ENCODE assay signal across 11 cellular contexts in genomic region chr6:163983601-163984445, GRCh38.
A peak's percentile ranks its signal among the peaks of the same experiment; 100 is the strongest.
DNase-seq lines count a peak whose midpoint lies in the region; ATAC-seq and TF ChIP-seq lines count a peak whose summit lies in the region.
"Had no signal": no experiment of that assay in that cellular context is flagged by ENCODE, and none has a peak within 500 bp of the region (broad histone marks: within the 10 kb centered on the region; RNA-seq: fewer than 3 reads in every experiment).

No MANE protein-coding gene starts in this region.

- TF ChIP-seq CTCF in GM23338 (conservative IDR thresholded peaks at IDR 0.05; ENCODE audit: low read depth in 2 of 2) (no peak), astrocyte of the cerebellum (IDR thresholded peaks at IDR 0.05; ENCODE audit: low read depth, low read length, missing control alignments) (no peak)

- H3K27me3 ChIP-seq in GM23338 (ENCODE audit: insufficient read depth): no peaks in the 10 kb centered on the region
- H3K27me3 ChIP-seq: breast epithelium had no signal

- H3F3A ChIP-seq in GM23338 (replicated peaks; ENCODE audit: low read depth): no peaks in the 10 kb centered on the region

- CTCF ChIA-PET in activated naive CD4-positive, alpha-beta T cell treated with anti-CD3 and anti-CD28 coated beads, Interleukin-2, amount 10 ng/mL, durations not matched to agents 7 days and 5 days (lab: Charles Lee): no interaction called here

- H3K36me3 Mint-ChIP-seq in GM23338 (ENCODE audit: low read depth): peaks cover 3% of the 10 kb centered on the region
- H3K36me3 Mint-ChIP-seq in activated naive CD4-positive, alpha-beta T cell treated with anti-CD3 and anti-CD28 coated beads, Interleukin-2, amount 10 ng/mL, durations not matched to agents 7 days and 5 days: no peaks in the 10 kb centered on the region

- peaks cover 3% of the 10 kb centered on the region; the same call in 2 of the 3 replicates for H3K9me3 Mint-ChIP-seq in GM23338
- no peaks in the 10 kb centered on the region for H3K9me3 Mint-ChIP-seq in activated naive CD4-positive, alpha-beta T cell treated with anti-CD3 and anti-CD28 coated beads, Interleukin-2, amount 10 ng/mL, durations not matched to agents 7 days and 5 days

- H3K27ac Mint-ChIP-seq in GM23338: no peak overlapping the region
- H3K27ac Mint-ChIP-seq in activated naive CD4-positive, alpha-beta T cell treated with anti-CD3 and anti-CD28 coated beads, Interleukin-2, amount 10 ng/mL, durations not matched to agents 7 days and 5 days: no peak overlapping the region

- H3K27ac ChIP-seq in GM23338 (ENCODE audit: low read depth): no peak overlapping the region
- H3K27ac ChIP-seq: breast epithelium had no signal

- no peaks in the 10 kb centered on the region for H3K36me3 ChIP-seq in GM23338 (ENCODE audit: insufficient read depth)
- H3K36me3 ChIP-seq: breast epithelium had no signal

- H3K4me3 ChIP-seq in GM23338 (no peak overlapping the region), astrocyte of the cerebellum (ENCODE audit: low read depth, low read length) (peak overlapping the region; percentile 3)
- H3K4me3 ChIP-seq: breast epithelium had no signal

- H3K4me1 ChIP-seq in GM23338 (ENCODE audit: insufficient read depth): no peaks in the 10 kb centered on the region
- H3K4me1 ChIP-seq: breast epithelium had no signal

- H3K4me2 ChIP-seq in GM23338: no peak overlapping the region

- peak; percentile 49 for ATAC-seq in GM18498 (IDR thresholded peaks at IDR 0.05; ENCODE audit: unreplicated experiment)
- no peak for ATAC-seq in GM23338

- no peaks in the 10 kb centered on the region for H3K79me2 ChIP-seq in GM23338 (replicated peaks; ENCODE audit: insufficient read depth)

- in situ Hi-C loops in astrocyte of the cerebellum (cut with HindIII; ENCODE audit: low sequenced_read_pairs): no loop called here

- H3K4me3 Mint-ChIP-seq in GM23338: no peak overlapping the region
- H3K4me3 Mint-ChIP-seq in activated naive CD4-positive, alpha-beta T cell treated with anti-CD3 and anti-CD28 coated beads, Interleukin-2, amount 10 ng/mL, durations not matched to agents 7 days and 5 days: no peak overlapping the region

- 0 out of 2 replicates have a peak, but pooled peaks cover 3% of the 10 kb centered on the region for H3K9me2 ChIP-seq in GM23338 (ENCODE audit: insufficient read depth)

- H3K4me1 Mint-ChIP-seq in GM23338: no peaks in the 10 kb centered on the region; the same call in 2 of the 3 replicates
- H3K4me1 Mint-ChIP-seq in activated naive CD4-positive, alpha-beta T cell treated with anti-CD3 and anti-CD28 coated beads, Interleukin-2, amount 10 ng/mL, durations not matched to agents 7 days and 5 days: no peaks in the 10 kb centered on the region

- DNase-seq in GM23338 (ENCODE audit: low spot score) (no peak), astrocyte of the cerebellum (ENCODE audit: low read depth) (no peak), midbrain (lab: John Stamatoyannopoulos, UW) (peak; percentile 26), 8988T (no peak), SKM-1 (lab: John Stamatoyannopoulos, UW; ENCODE audit: unreplicated experiment) (no peak), NCI-H2171 (lab: John Stamatoyannopoulos, UW) (no peak)
- DNase-seq in activated naive CD4-positive, alpha-beta T cell treated with anti-CD3 and anti-CD28 coated beads, Interleukin-2, amount 10 ng/mL, durations not matched to agents 7 days and 5 days: no peak
- DNase-seq: NCI-H1694; stimulated activated CD4-positive, alpha-beta T cell treated with anti-CD3 and anti-CD28 coated beads, Interleukin-2, amount 100 ng/mL, for 24 hours had no signal

- peak overlapping the region; percentile 56; the same call in 1 of the 2 replicates for H2AFZ ChIP-seq in GM23338

- no peaks in the 10 kb centered on the region for H4K20me1 ChIP-seq in GM23338 (replicated peaks; ENCODE audit: insufficient read depth)

- no peaks in the 10 kb centered on the region for H3K27me3 Mint-ChIP-seq in GM23338 (ENCODE audit: insufficient read depth, low read depth, poor library complexity)
- no peaks in the 10 kb centered on the region for H3K27me3 Mint-ChIP-seq in activated naive CD4-positive, alpha-beta T cell treated with anti-CD3 and anti-CD28 coated beads, Interleukin-2, amount 10 ng/mL, durations not matched to agents 7 days and 5 days

TF ChIP-seq in GM23338, 12 proteins besides CTCF, POLR2A, EP300 and RAD21 (continues in another document):
- TF ChIP-seq, protein P1, sequence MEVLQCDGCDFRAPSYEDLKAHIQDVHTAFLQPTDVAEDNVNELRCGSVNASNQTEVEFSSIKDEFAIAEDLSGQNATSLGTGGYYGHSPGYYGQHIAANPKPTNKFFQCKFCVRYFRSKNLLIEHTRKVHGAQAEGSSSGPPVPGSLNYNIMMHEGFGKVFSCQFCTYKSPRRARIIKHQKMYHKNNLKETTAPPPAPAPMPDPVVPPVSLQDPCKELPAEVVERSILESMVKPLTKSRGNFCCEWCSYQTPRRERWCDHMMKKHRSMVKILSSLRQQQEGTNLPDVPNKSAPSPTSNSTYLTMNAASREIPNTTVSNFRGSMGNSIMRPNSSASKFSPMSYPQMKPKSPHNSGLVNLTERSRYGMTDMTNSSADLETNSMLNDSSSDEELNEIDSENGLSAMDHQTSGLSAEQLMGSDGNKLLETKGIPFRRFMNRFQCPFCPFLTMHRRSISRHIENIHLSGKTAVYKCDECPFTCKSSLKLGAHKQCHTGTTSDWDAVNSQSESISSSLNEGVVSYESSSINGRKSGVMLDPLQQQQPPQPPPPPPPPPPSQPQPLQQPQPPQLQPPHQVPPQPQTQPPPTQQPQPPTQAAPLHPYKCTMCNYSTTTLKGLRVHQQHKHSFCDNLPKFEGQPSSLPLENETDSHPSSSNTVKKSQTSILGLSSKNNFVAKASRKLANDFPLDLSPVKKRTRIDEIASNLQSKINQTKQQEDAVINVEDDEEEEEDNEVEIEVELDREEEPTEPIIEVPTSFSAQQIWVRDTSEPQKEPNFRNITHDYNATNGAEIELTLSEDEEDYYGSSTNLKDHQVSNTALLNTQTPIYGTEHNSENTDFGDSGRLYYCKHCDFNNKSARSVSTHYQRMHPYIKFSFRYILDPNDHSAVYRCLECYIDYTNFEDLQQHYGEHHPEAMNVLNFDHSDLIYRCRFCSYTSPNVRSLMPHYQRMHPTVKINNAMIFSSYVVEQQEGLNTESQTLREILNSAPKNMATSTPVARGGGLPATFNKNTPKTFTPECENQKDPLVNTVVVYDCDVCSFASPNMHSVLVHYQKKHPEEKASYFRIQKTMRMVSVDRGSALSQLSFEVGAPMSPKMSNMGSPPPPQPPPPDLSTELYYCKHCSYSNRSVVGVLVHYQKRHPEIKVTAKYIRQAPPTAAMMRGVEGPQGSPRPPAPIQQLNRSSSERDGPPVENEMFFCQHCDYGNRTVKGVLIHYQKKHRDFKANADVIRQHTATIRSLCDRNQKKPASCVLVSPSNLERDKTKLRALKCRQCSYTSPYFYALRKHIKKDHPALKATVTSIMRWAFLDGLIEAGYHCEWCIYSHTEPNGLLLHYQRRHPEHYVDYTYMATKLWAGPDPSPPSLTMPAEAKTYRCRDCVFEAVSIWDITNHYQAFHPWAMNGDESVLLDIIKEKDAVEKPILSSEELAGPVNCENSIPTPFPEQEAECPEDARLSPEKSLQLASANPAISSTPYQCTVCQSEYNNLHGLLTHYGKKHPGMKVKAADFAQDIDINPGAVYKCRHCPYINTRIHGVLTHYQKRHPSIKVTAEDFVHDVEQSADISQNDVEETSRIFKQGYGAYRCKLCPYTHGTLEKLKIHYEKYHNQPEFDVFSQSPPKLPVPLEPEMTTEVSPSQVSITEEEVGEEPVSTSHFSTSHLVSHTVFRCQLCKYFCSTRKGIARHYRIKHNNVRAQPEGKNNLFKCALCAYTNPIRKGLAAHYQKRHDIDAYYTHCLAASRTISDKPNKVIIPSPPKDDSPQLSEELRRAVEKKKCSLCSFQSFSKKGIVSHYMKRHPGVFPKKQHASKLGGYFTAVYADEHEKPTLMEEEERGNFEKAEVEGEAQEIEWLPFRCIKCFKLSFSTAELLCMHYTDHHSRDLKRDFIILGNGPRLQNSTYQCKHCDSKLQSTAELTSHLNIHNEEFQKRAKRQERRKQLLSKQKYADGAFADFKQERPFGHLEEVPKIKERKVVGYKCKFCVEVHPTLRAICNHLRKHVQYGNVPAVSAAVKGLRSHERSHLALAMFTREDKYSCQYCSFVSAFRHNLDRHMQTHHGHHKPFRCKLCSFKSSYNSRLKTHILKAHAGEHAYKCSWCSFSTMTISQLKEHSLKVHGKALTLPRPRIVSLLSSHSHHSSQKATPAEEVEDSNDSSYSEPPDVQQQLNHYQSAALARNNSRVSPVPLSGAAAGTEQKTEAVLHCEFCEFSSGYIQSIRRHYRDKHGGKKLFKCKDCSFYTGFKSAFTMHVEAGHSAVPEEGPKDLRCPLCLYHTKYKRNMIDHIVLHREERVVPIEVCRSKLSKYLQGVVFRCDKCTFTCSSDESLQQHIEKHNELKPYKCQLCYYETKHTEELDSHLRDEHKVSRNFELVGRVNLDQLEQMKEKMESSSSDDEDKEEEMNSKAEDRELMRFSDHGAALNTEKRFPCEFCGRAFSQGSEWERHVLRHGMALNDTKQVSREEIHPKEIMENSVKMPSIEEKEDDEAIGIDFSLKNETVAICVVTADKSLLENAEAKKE (CRISPR knock-in tag; IDR thresholded peaks at IDR 0.05): no peak
- TF ChIP-seq ZNF114 (CRISPR knock-in tag; IDR thresholded peaks at IDR 0.05) (no peak), EZH2phosphoT487 (IDR thresholded peaks at IDR 0.05; ENCODE audit: unreplicated experiment) (no peak), POLR2AphosphoS5 (IDR thresholded peaks at IDR 0.05; ENCODE audit: low read depth) (no peak), ZNF331 (CRISPR knock-in tag; IDR thresholded peaks at IDR 0.05; ENCODE audit: low read depth) (no peak), JUNB (IDR thresholded peaks at IDR 0.05; ENCODE audit: unreplicated experiment) (no peak), CREB1 (CRISPR knock-in tag; IDR thresholded peaks at IDR 0.05; ENCODE audit: low read depth) (no peak), EZH2 (IDR thresholded peaks at IDR 0.05; ENCODE audit: low read depth, unreplicated experiment) (no peak), STAT1 (IDR thresholded peaks at IDR 0.05; ENCODE audit: unreplicated experiment) (no peak), NANOG (IDR thresholded peaks at IDR 0.05; ENCODE audit: borderline replicate concordance) (no peak)
- TF ChIP-seq, protein P2, sequence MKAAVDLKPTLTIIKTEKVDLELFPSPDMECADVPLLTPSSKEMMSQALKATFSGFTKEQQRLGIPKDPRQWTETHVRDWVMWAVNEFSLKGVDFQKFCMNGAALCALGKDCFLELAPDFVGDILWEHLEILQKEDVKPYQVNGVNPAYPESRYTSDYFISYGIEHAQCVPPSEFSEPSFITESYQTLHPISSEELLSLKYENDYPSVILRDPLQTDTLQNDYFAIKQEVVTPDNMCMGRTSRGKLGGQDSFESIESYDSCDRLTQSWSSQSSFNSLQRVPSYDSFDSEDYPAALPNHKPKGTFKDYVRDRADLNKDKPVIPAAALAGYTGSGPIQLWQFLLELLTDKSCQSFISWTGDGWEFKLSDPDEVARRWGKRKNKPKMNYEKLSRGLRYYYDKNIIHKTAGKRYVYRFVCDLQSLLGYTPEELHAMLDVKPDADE (IDR thresholded peaks at IDR 0.05): no peak
